8 cellular contexts compared by ENCODE assay signal in genomic region chr1:75724472-75725022, GRCh38. TPM values are rescaled to one million over a fixed set of nuclear protein-coding genes. Genes with fewer than 3 reads are reported as not detected.
DNase-seq lines count a peak whose midpoint lies in the region; ATAC-seq and TF ChIP-seq lines count a peak whose summit lies in the region.

ACADM (plus strand) TSS chr1:75724709; CDS start chr1:75724788, 79 bp downstream.

- H3K27ac Mint-ChIP-seq in T-cell, result peak within 1 kb of the TSS; percentile 92 to 96

- H3K4me3 ChIP-seq in GM12875 (ENCODE audit: low read depth, low read length), result peak within 1 kb of the TSS; percentile 89
- H3K4me3 ChIP-seq in upper lobe of left lung, result peak within 1 kb of the TSS; percentile 60 to 91 (median 72)

- 0 to 1% (median 0%) methylated on average over 48 of the region's 48 CpGs for WGBS in adipose tissue, 3 donors
- 0 to 1% methylated on average over 13 to 29 of the region's 48 CpGs for WGBS in upper lobe of left lung, 2 donors

- H3K27me3 ChIP-seq in upper lobe of left lung, result no peaks in the 10 kb centered on the region

- CTCF ChIA-PET in T-cell (lab: Charles Lee), result no interaction called here

- intact Hi-C loops in cardiac septum (cut with DNase I) (no loop called here), posterior vena cava (cut with DNase I) (loop anchor here in 1 of 2 donors (10.0 kb wide), 1 partner anchor 50 kb away; no protein-coding TSS in a partner anchor)

- H3K36me3 Mint-ChIP-seq in T-cell, result no peaks in the 10 kb centered on the region

- H3K4me3 Mint-ChIP-seq in T-cell, result peak within 1 kb of the TSS; percentile 91 to 99 (median 95)

- no peaks in the 10 kb centered on the region for H3K27me3 Mint-ChIP-seq in T-cell

- POLR2A ChIA-PET in T-cell (lab: Charles Lee), result interaction anchor here (0.6 kb wide), 2 partner anchors 65 kb away, joined by 6 to 8 read pairs; no protein-coding TSS in a partner anchor

- peak; percentile 81 for DNase-seq in NCI-H1092 treated with DMSO at 0.1 percent for 48 hours (lab: John Stamatoyannopoulos, UW)
- peak; percentile 61 to 84 (median 75) for DNase-seq in T-cell
- peak; percentile 96 for DNase-seq in cardiac septum (ENCODE audit: low spot score)
- peak; percentile 95 for DNase-seq in posterior vena cava (ENCODE audit: low spot score)
- DNase-seq in upper lobe of left lung, result peak; percentile 91 to 98

- no peaks in the 10 kb centered on the region for H3K9me3 ChIP-seq in upper lobe of left lung

- TF ChIP-seq CTCF in GM12875 (IDR thresholded peaks at IDR 0.05; ENCODE audit: borderline replicate concordance, insufficient read depth, low read depth, low read length), result no peak
- TF ChIP-seq CTCF in upper lobe of left lung (IDR thresholded peaks at IDR 0.05), result peak in 1 of 6 experiments; percentile 11

- H3K27ac ChIP-seq in adipose tissue (ENCODE audit: low read depth, low read length), result no peak within 1 kb of the TSS
- H3K27ac ChIP-seq in upper lobe of left lung, result peak within 1 kb of the TSS; percentile 89 to 98 (median 92)

- TF ChIP-seq EP300 in upper lobe of left lung (IDR thresholded peaks at IDR 0.05), result no peak

- H3K4me1 ChIP-seq in upper lobe of left lung, result peaks cover 0 to 18% (median 18%) of the 10 kb centered on the region in 4 donors

- ATAC-seq in HG02623 (IDR thresholded peaks at IDR 0.05; ENCODE audit: unreplicated experiment), result peak; percentile 88
- ATAC-seq in T-cell (replicated peaks in 1 of 4), result peak; percentile 95 to 98 (median 98)
- ATAC-seq in upper lobe of left lung (ENCODE audit: low FRiP score in 2 of 2), result peak; percentile 99 to 100

- H3K4me1 Mint-ChIP-seq in T-cell, result peaks cover 54 to 59% (median 54%) of the 10 kb centered on the region in 3 donors

- peak in 3 of 4 donors; percentile 68 to 88 (median 77) for TF ChIP-seq POLR2A in upper lobe of left lung (IDR thresholded peaks at IDR 0.05)

- H3K36me3 ChIP-seq in upper lobe of left lung, result no peaks in the 10 kb centered on the region

- no peaks in the 10 kb centered on the region for H3K9me3 Mint-ChIP-seq in T-cell

RNA-seq across cellular contexts. Expression of gene ACADM, which starts in this region (rescaled TPM):
- total RNA-seq in T-cell, result 10 to 100 TPM; 16.6 to 29.3 (median 23.0) TPM
- polyA plus RNA-seq in adipose tissue, result 10 to 100 TPM; 24.5 to 64.9 (median 40.7) TPM
- 247 TPM for total RNA-seq in cardiac septum
- total RNA-seq in posterior vena cava, result 10 to 100 TPM; 33.4 to 38.1 TPM
- 10 to 100 TPM; 18.9 to 50.2 (median 39.7) TPM for total RNA-seq in upper lobe of left lung
